ENCODE assay signal across 8 cellular contexts in genomic region chr16:46607529-46607928, GRCh38. TPM values are rescaled to one million over a fixed set of nuclear protein-coding genes. Genes with fewer than 3 reads are reported as not detected.
DNase-seq lines count a peak whose midpoint lies in the region; ATAC-seq and TF ChIP-seq lines count a peak whose summit lies in the region.

No MANE protein-coding gene starts in this region.

- no peak for TF ChIP-seq EP300 in stomach (IDR thresholded peaks at IDR 0.05)

- no peaks in the 10 kb centered on the region for H3K9me3 ChIP-seq in heart left ventricle
- H3K9me3 ChIP-seq in uterus = no peaks in the 10 kb centered on the region
- no peaks in the 10 kb centered on the region for H3K9me3 ChIP-seq in stomach

- H3K4me3 ChIP-seq in heart left ventricle = no peak overlapping the region
- H3K4me3 ChIP-seq in uterus = no peak overlapping the region
- no peak overlapping the region for H3K4me3 ChIP-seq in stomach

- TF ChIP-seq CTCF in heart left ventricle (IDR thresholded peaks at IDR 0.05) (peak; percentile 27 to 57 (median 41)), uterus (IDR thresholded peaks at IDR 0.05) (peak; percentile 16 to 36 (median 32)), stomach (IDR thresholded peaks at IDR 0.05) (peak in 3 of 7 experiments; percentile 23 to 41 (median 24))

- TF ChIP-seq POLR2A in heart left ventricle (IDR thresholded peaks at IDR 0.05) = no peak
- no peak for TF ChIP-seq POLR2A in uterus (IDR thresholded peaks at IDR 0.05)
- no peak for TF ChIP-seq POLR2A in stomach (IDR thresholded peaks at IDR 0.05)

- H3K4me1 ChIP-seq in heart left ventricle (no peaks in the 10 kb centered on the region), uterus (no peaks in the 10 kb centered on the region), stomach (no peaks in the 10 kb centered on the region)

- in situ Hi-C loops in SK-MEL-5 (cut with HindIII; ENCODE audit: low pct_unique_long_range_greater_than_20kb, low sequenced_read_pairs) = no loop called here

- no peak overlapping the region for H3K27ac ChIP-seq in heart left ventricle
- H3K27ac ChIP-seq in uterus = no peak overlapping the region
- H3K27ac ChIP-seq in stomach = no peak overlapping the region

- no peak for ATAC-seq in heart left ventricle
- ATAC-seq in left ventricle myocardium superior = no peak
- ATAC-seq in HG03025 (IDR thresholded peaks at IDR 0.05; ENCODE audit: low FRiP score, unreplicated experiment) = no peak
- no peak for ATAC-seq in GM21367 (IDR thresholded peaks at IDR 0.05; ENCODE audit: unreplicated experiment)

- intact Hi-C loops in heart left ventricle (cut with DNase I) (loop anchor here in 9 of 10 donors (2.0 to 5.0 kb wide), 2 partner anchors 50 to 53 kb away; no protein-coding TSS in a partner anchor), left ventricle myocardium superior (cut with micrococcal nuclease) (loop anchor here (10.0 kb wide), 1 partner anchor 53 kb away; no protein-coding TSS in a partner anchor), uterus (cut with DNase I; ENCODE audit: low total_unique reads) (no loop called here), stomach (cut with DNase I; ENCODE audit: low total_unique reads) (no loop called here)

- H3K36me3 ChIP-seq in heart left ventricle (peaks cover 0 to 12% (median 0%) of the 10 kb centered on the region in 9 donors), uterus (no peaks in the 10 kb centered on the region), stomach (no peaks in the 10 kb centered on the region)

- H3K27me3 ChIP-seq in heart left ventricle (no peaks in the 10 kb centered on the region), uterus (no peaks in the 10 kb centered on the region), stomach (no peaks in the 10 kb centered on the region)

- 63 to 72% (median 67%) methylated on average over 1 of the region's 1 CpG for WGBS in heart left ventricle, 4 donors
- WGBS in stomach, 5 donors = 64 to 73% (median 67%) methylated on average over 1 of the region's 1 CpG

- DNase-seq in heart left ventricle (no peak), left ventricle myocardium superior (no peak), SK-MEL-5 (ENCODE audit: low read depth, low spot score) (peak; percentile 63), glomerular endothelial cell (ENCODE audit: extremely low read depth, low read depth, low spot score) (peak; percentile 45), uterus (no peak), stomach (no peak)

RNA-seq across cellular contexts. Expression of gene SHCBP1, which starts 13.7 kb away (rescaled TPM):
- total RNA-seq in heart left ventricle (1 to 10 TPM in 3 of 9 donors, under 1 TPM in 6; 0.19 to 7.6 (median 0.76) TPM), left ventricle myocardium superior (1.1 TPM), glomerular endothelial cell (2.6 and 6.5 TPM in 2 replicates), uterus (10 to 100 TPM in 1 of 4 donors, not detected in 3; 11.8 TPM), stomach (10 to 100 TPM in 1 of 5 donors, 1 to 10 TPM in 1, not detected in 3; 9.4 to 28.1 TPM)
- polyA plus RNA-seq in heart left ventricle (under 1 TPM; 0.28 to 0.57 TPM), stomach (1 to 10 TPM; 1.4 to 3.2 (median 1.7) TPM)
- total RNA-seq in SK-MEL-5 (2014; rRNA removed; shearing (Covaris generic)) = 19.5 and 19.6 TPM in 2 replicates
- polyA plus RNA-seq in SK-MEL-5 (2015; cell fraction: cytosol; rRNA removed) = 20.9 and 23.1 TPM in 2 replicates
- polyA plus RNA-seq in SK-MEL-5 (2015; cell fraction: nucleus; rRNA removed) = 11.2 and 14.8 TPM in 2 replicates

Comparison
In these comparisons a context has a peak if more than half of its experiments do, and no peak if none do; other contexts are left out.
1. DNase-seq: peak in SK-MEL-5 (single experiment) and glomerular endothelial cell (single experiment); none in heart left ventricle (0 of 5), left ventricle myocardium superior (single experiment), uterus (0 of 2) and stomach (single experiment).
2. intact Hi-C loops: an anchor here in heart left ventricle (2.0 to 5.0 kb wide) and left ventricle myocardium superior (10.0 kb wide); none called in uterus and stomach.